ENCODE assay signal across 6 cellular contexts in the genomic region with DNA sequence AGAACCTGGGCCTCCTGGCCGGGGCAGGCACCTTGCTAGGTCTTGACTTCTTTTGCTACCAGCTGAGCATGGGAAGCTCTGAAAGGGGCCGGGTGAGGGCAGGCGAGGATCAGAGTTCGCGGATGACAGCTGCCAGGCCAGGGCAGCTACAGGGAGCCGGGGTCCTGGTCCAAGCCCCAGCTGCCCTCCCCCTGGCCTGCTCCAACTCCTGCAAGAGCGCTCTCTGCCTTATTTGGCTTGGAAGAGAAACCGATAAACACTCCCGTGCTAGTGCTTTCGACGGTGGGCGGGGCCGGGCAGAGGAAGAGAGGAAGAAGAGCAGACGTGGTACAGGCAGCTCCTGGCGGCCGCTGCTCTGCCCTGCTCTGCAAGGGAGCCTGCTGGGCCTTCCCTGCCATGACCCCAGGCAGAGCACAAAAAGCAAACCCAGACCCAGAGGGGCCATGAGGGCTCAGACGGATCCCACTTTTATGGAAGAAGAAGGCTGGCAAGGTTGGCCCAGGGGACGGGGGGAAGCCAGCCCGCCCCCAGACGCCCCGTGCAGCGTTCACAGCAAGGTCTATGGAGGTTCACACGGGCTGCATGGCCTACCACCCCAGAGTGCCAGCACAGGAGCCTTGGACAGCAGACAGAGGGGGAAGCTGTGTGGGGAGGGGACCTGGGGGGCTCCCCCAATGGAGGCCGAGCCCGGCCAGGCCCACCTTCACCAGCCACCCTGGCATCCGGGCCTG. TPM values are rescaled to one million over a fixed set of nuclear protein-coding genes. Genes with fewer than 3 reads are reported as not detected.
A peak's percentile ranks its signal among the peaks of the same experiment; 100 is the strongest.
DNase-seq lines count a peak whose midpoint lies in the region; ATAC-seq and TF ChIP-seq lines count a peak whose summit lies in the region.

No MANE protein-coding gene starts in this region.

- H3K4me3 Mint-ChIP-seq in IgD-negative memory B cell: peak overlapping the region in 2 of 4 donors; percentile 9 to 75
- H3K4me3 Mint-ChIP-seq in activated T-helper 17 cell treated with anti-CD3 and anti-CD28 coated beads, Interleukin-2, amount 50 U/mL, for 72 hours: peak overlapping the region; percentile 64
- H3K4me3 Mint-ChIP-seq in nephron progenitor cell: peak overlapping the region; percentile 15

- H3K36me3 Mint-ChIP-seq in IgD-negative memory B cell: peaks cover 3% of the 10 kb centered on the region
- H3K36me3 Mint-ChIP-seq in activated T-helper 17 cell treated with anti-CD3 and anti-CD28 coated beads, Interleukin-2, amount 50 U/mL, for 72 hours (ENCODE audit: low read depth): peaks cover 14% of the 10 kb centered on the region
- no peaks in the 10 kb centered on the region for H3K36me3 Mint-ChIP-seq in nephron progenitor cell (ENCODE audit: low read depth)

- peaks cover 0 to 2% (median 0%) of the 10 kb centered on the region in 3 donors for H3K9me3 Mint-ChIP-seq in IgD-negative memory B cell
- no peaks in the 10 kb centered on the region for H3K9me3 Mint-ChIP-seq in activated T-helper 17 cell treated with anti-CD3 and anti-CD28 coated beads, Interleukin-2, amount 50 U/mL, for 72 hours
- H3K9me3 Mint-ChIP-seq in nephron progenitor cell: peaks cover 4% of the 10 kb centered on the region

- H3K27ac Mint-ChIP-seq in IgD-negative memory B cell: peak overlapping the region in 2 of 3 donors; percentile 63 to 86
- H3K27ac Mint-ChIP-seq in activated T-helper 17 cell treated with anti-CD3 and anti-CD28 coated beads, Interleukin-2, amount 50 U/mL, for 72 hours: peak overlapping the region; percentile 83
- H3K27ac Mint-ChIP-seq in nephron progenitor cell: no peak overlapping the region

- H3K4me1 Mint-ChIP-seq in IgD-negative memory B cell: peaks cover 11 to 16% (median 15%) of the 10 kb centered on the region in 3 donors
- peaks cover 12% of the 10 kb centered on the region for H3K4me1 Mint-ChIP-seq in activated T-helper 17 cell treated with anti-CD3 and anti-CD28 coated beads, Interleukin-2, amount 50 U/mL, for 72 hours
- H3K4me1 Mint-ChIP-seq in nephron progenitor cell: peaks cover 29% of the 10 kb centered on the region

- DNase-seq in nephron progenitor cell: peak; percentile 61
- DNase-seq in HPDE6-E6E7 (ENCODE audit: extremely low spot score): no peak
- DNase-seq in NCI-H345 treated with DMSO at 0.1 percent for 48 hours (lab: John Stamatoyannopoulos, UW; ENCODE audit: unreplicated experiment): no peak

- H3K27me3 Mint-ChIP-seq in IgD-negative memory B cell (no peaks in the 10 kb centered on the region), nephron progenitor cell (ENCODE audit: low read depth, poor library complexity) (peaks cover 21% of the 10 kb centered on the region)
- no peaks in the 10 kb centered on the region for H3K27me3 Mint-ChIP-seq in activated T-helper 17 cell treated with anti-CD3 and anti-CD28 coated beads, Interleukin-2, amount 50 U/mL, for 72 hours

- peak; percentile 76 for ATAC-seq in activated T-helper 17 cell treated with anti-CD3 and anti-CD28 coated beads, Interleukin-2, amount 50 U/mL, for 72 hours (replicated peaks)
- ATAC-seq in GM21737 (IDR thresholded peaks at IDR 0.05; ENCODE audit: unreplicated experiment): no peak

- no peak for TF ChIP-seq CTCF in nephron progenitor cell (IDR thresholded peaks at IDR 0.05)

RNA-seq across cellular contexts. Expression of a gene that starts 25.6 kb away (rescaled TPM):
- 33.4 TPM for polyA plus RNA-seq in IgD-negative memory B cell
- 100 to 1,000 TPM; 197 to 326 TPM for total RNA-seq in activated T-helper 17 cell treated with anti-CD3 and anti-CD28 coated beads, Interleukin-2, amount 50 U/mL, for 72 hours

RNA-seq across cellular contexts. Expression of a gene that starts 44.2 kb away (rescaled TPM):
- 0.20 TPM for polyA plus RNA-seq in IgD-negative memory B cell
- total RNA-seq in activated T-helper 17 cell treated with anti-CD3 and anti-CD28 coated beads, Interleukin-2, amount 50 U/mL, for 72 hours: 100 to 1,000 TPM in 1 of 2 donors, 10 to 100 TPM in 1; 96.6 to 141 TPM

RNA-seq across cellular contexts. Expression of a gene that starts 52.3 kb away (rescaled TPM):
- 416 TPM for polyA plus RNA-seq in IgD-negative memory B cell
- total RNA-seq in activated T-helper 17 cell treated with anti-CD3 and anti-CD28 coated beads, Interleukin-2, amount 50 U/mL, for 72 hours: 100 to 1,000 TPM; 132 to 139 TPM

RNA-seq across cellular contexts. Expression of a gene that starts 53.1 kb away (rescaled TPM):
- polyA plus RNA-seq in IgD-negative memory B cell: 12.1 TPM
- 10 to 100 TPM; 19.8 to 31.8 TPM for total RNA-seq in activated T-helper 17 cell treated with anti-CD3 and anti-CD28 coated beads, Interleukin-2, amount 50 U/mL, for 72 hours

RNA-seq across cellular contexts. Expression of a gene that starts 53.2 kb away (rescaled TPM):
- polyA plus RNA-seq in IgD-negative memory B cell: 33.9 TPM
- total RNA-seq in activated T-helper 17 cell treated with anti-CD3 and anti-CD28 coated beads, Interleukin-2, amount 50 U/mL, for 72 hours: 100 to 1,000 TPM in 1 of 2 donors, 10 to 100 TPM in 1; 57.1 to 119 TPM
